23 cellular contexts compared by ENCODE assay signal in genomic region chr5:107516452-107517184, GRCh38.
DNase-seq lines count a peak whose midpoint lies in the region; FAIRE-seq and TF ChIP-seq lines count a peak whose summit lies in the region.
"Had no signal": no experiment of that assay in that cellular context is flagged by ENCODE, and none has a peak within 500 bp of the region (broad histone marks: within the 10 kb centered on the region; RNA-seq: fewer than 3 reads in every experiment).

No MANE protein-coding gene starts in this region.

- no peak overlapping the region for H2AFZ ChIP-seq in astrocyte (ENCODE audit: low read depth, low read length)
- no peak overlapping the region for H2AFZ ChIP-seq in neuronal stem cell (ENCODE audit: low read length)

- H3K4me1 Mint-ChIP-seq in astrocyte (ENCODE audit: low read depth, unreplicated experiment) = peaks cover 56% of the 10 kb centered on the region
- H3K4me1 Mint-ChIP-seq in mesothelial cell of epicardium = peaks cover 53% of the 10 kb centered on the region
- H3K4me1 Mint-ChIP-seq: activated CD4-positive, alpha-beta T cell treated with anti-CD3 and anti-CD28 coated beads, Interleukin-2, amount 10 ng/mL, durations not matched to agents 24 days and 14 days; activated naive CD8-positive, alpha-beta T cell treated with anti-CD3 and anti-CD28 coated beads, Interleukin-2, amount 10 ng/mL, durations not matched to agents 7 days and 5 days had no signal

- H3K9me3 Mint-ChIP-seq in astrocyte (ENCODE audit: unreplicated experiment) (no peaks in the 10 kb centered on the region), mesothelial cell of epicardium (peaks cover 5% of the 10 kb centered on the region)
- H3K9me3 Mint-ChIP-seq: activated CD4-positive, alpha-beta T cell treated with anti-CD3 and anti-CD28 coated beads, Interleukin-2, amount 10 ng/mL, durations not matched to agents 24 days and 14 days; activated T-cell treated with anti-CD3 and anti-CD28 coated beads, Interleukin-2, amount 50 U/mL, for 24 hours; stimulated activated effector memory CD8-positive, alpha-beta T cell treated with anti-CD3 and anti-CD28 coated beads, Interleukin-12 subunit alpha, Interleukin-12 subunit beta, amount 100 ng/mL, for 72 hours had no signal

- H3K23ac ChIP-seq in neuronal stem cell (ENCODE audit: low read depth, low read length, poor library complexity) = no peak overlapping the region

- FAIRE-seq in astrocyte (lab: Jason Lieb, UNC) (no peak), GM12891 (lab: Jason Lieb, UNC) (no peak), HTR-8/SVneo (lab: Jason Lieb, UNC) (no peak)
- FAIRE-seq: GM12878, keratinocyte had no signal

- H3K27ac ChIP-seq in astrocyte (ENCODE audit: low read depth, low read length) (no peak overlapping the region), neuronal stem cell (replicated peaks; ENCODE audit: low read length) (no peak overlapping the region)
- H3K27ac ChIP-seq: ovary had no signal

- H3K4me2 ChIP-seq in astrocyte (ENCODE audit: low read length) = no peak overlapping the region
- H3K4me2 ChIP-seq in neuronal stem cell (ENCODE audit: insufficient read depth, low read length, poor library complexity, severe bottlenecking) = no peak overlapping the region

- H3K4me3 ChIP-seq in astrocyte (ENCODE audit: insufficient read depth, low read depth, low read length) (no peak overlapping the region), lower leg skin (ENCODE audit: low read depth, poor library complexity, severe bottlenecking) (no peak overlapping the region), neuronal stem cell (ENCODE audit: low read length in 2 of 2) (no peak overlapping the region)
- H3K4me3 ChIP-seq: GM12878, MG63, ovary had no signal

- H2BK15ac ChIP-seq in neuronal stem cell (ENCODE audit: low read length) = no peak overlapping the region

- H3K18ac ChIP-seq in neuronal stem cell (ENCODE audit: low read length) = no peak overlapping the region

- H3K4me3 Mint-ChIP-seq in astrocyte (ENCODE audit: unreplicated experiment) (no peak overlapping the region), mesothelial cell of epicardium (no peak overlapping the region)
- H3K4me3 Mint-ChIP-seq: activated CD4-positive, alpha-beta T cell treated with anti-CD3 and anti-CD28 coated beads, Interleukin-2, amount 10 ng/mL, durations not matched to agents 24 days and 14 days; activated naive CD8-positive, alpha-beta T cell treated with anti-CD3 and anti-CD28 coated beads, Interleukin-2, amount 10 ng/mL, durations not matched to agents 7 days and 5 days; activated T-cell treated with anti-CD3 and anti-CD28 coated beads, Interleukin-2, amount 50 U/mL, for 24 hours; stimulated activated effector memory CD8-positive, alpha-beta T cell treated with anti-CD3 and anti-CD28 coated beads, Interleukin-12 subunit alpha, Interleukin-12 subunit beta, amount 100 ng/mL, for 72 hours had no signal

- no peak overlapping the region for H3K14ac ChIP-seq in neuronal stem cell (ENCODE audit: low read length)

- H4K20me1 ChIP-seq in astrocyte (ENCODE audit: insufficient read depth, low read length) = no peaks in the 10 kb centered on the region

- H3K27me3 ChIP-seq in astrocyte (ENCODE audit: insufficient read depth, low read length) = no peaks in the 10 kb centered on the region
- no peaks in the 10 kb centered on the region for H3K27me3 ChIP-seq in neuronal stem cell (ENCODE audit: control insufficient read depth in 3 of 3, insufficient read depth in 3 of 3, low read depth in 1 of 3, low read length in 3 of 3)
- H3K27me3 ChIP-seq: MG63, ovary had no signal

- no peaks in the 10 kb centered on the region for H3K79me1 ChIP-seq in neuronal stem cell (ENCODE audit: low read depth, low read length)

- H2AK5ac ChIP-seq in neuronal stem cell (ENCODE audit: low read depth, low read length) = no peak overlapping the region

- no peak for TF ChIP-seq CTCF in astrocyte (IDR thresholded peaks at IDR 0.05; ENCODE audit: insufficient read depth, low read depth, low read length)
- no peak for TF ChIP-seq CTCF in mesothelial cell of epicardium (IDR thresholded peaks at IDR 0.05; ENCODE audit: unreplicated experiment)
- no peak for TF ChIP-seq CTCF in lower leg skin (IDR thresholded peaks at IDR 0.05)

- peak; percentile 24 for DNase-seq in Daoy (ENCODE audit: low read depth)
- DNase-seq in HS-5 (ENCODE audit: low read depth) = peak; percentile 9
- peak; percentile 78 for DNase-seq in astrocyte (ENCODE audit: low read depth)
- no peak for DNase-seq in mesothelial cell of epicardium (ENCODE audit: low spot score in 2 of 2, unreplicated experiment in 2 of 2)
- no peak for DNase-seq in lower leg skin (ENCODE audit: low spot score in 2 of 2)
- no peak for DNase-seq in neuronal stem cell (ENCODE audit: low spot score)
- DNase-seq in GM12891 (ENCODE audit: insufficient read length, low spot score) = no peak
- DNase-seq in HTR-8/SVneo (ENCODE audit: insufficient read length, low spot score) = no peak
- DNase-seq: activated naive CD8-positive, alpha-beta T cell treated with anti-CD3 and anti-CD28 coated beads, Interleukin-2, amount 10 ng/mL, durations not matched to agents 7 days and 5 days; activated T-cell treated with anti-CD3 and anti-CD28 coated beads, Interleukin-2, amount 50 U/mL, for 24 hours; C1 segment of cervical spinal cord; cerebellar nuclear complex; DMS79; head of caudate nucleus; MG63; NCI-H2029; NCI-H69; ovary; trophoblast cell had no signal

- intact Hi-C loops in lower leg skin (cut with DNase I; ENCODE audit: low total_unique reads) = no loop called here

- 71 to 79% methylated on average over 3 of the region's 3 CpGs for whole genome bisulfite sequencing in lower leg skin, 2 donors
- no CpG with 5 or more reads among the region's 3 CpGs for WGBS in neuronal stem cell (ENCODE audit: extremely low coverage in 2 of 2, insufficient read length in 2 of 2, insufficient replicate concordance in 1 of 2), 2 donors

- H3K36me3 ChIP-seq in astrocyte (ENCODE audit: insufficient read depth, low read length) = no peaks in the 10 kb centered on the region
- peaks cover 0 to 13% of the 10 kb centered on the region in 2 donors for H3K36me3 ChIP-seq in neuronal stem cell (replicated peaks in 1 of 2; ENCODE audit: control insufficient read depth in 2 of 2, insufficient read depth in 2 of 2, low read length in 2 of 2)
- H3K36me3 ChIP-seq: MG63, ovary had no signal

- H2BK5ac ChIP-seq in neuronal stem cell (ENCODE audit: low read length) = no peak overlapping the region

- H4K8ac ChIP-seq in neuronal stem cell (ENCODE audit: low read depth, low read length) = no peak overlapping the region

- TF ChIP-seq POLR2A in lower leg skin (IDR thresholded peaks at IDR 0.05) = no peak
- no peak for TF ChIP-seq POLR2A in GM12891 (IDR thresholded peaks at IDR 0.05; ENCODE audit: low read depth, low read length)

- H3K9ac ChIP-seq in astrocyte (ENCODE audit: low read length) = no peak overlapping the region
- H3K9ac ChIP-seq in neuronal stem cell (ENCODE audit: low read depth, low read length, poor library complexity) = no peak overlapping the region

- no peak overlapping the region for H2BK120ac ChIP-seq in neuronal stem cell (ENCODE audit: low read depth, low read length)

- no peaks in the 10 kb centered on the region for H3K27me3 Mint-ChIP-seq in astrocyte (ENCODE audit: low read depth, unreplicated experiment)
- H3K27me3 Mint-ChIP-seq in mesothelial cell of epicardium (ENCODE audit: low read depth) = no peaks in the 10 kb centered on the region

- H3K79me2 ChIP-seq in astrocyte (ENCODE audit: insufficient read depth, low read length) = no peaks in the 10 kb centered on the region

- H3K36me3 Mint-ChIP-seq in astrocyte (ENCODE audit: low read depth, unreplicated experiment) = no peaks in the 10 kb centered on the region
- H3K36me3 Mint-ChIP-seq in mesothelial cell of epicardium = peaks cover 4% of the 10 kb centered on the region
- H3K36me3 Mint-ChIP-seq: activated naive CD8-positive, alpha-beta T cell treated with anti-CD3 and anti-CD28 coated beads, Interleukin-2, amount 10 ng/mL, durations not matched to agents 7 days and 5 days; stimulated activated effector memory CD8-positive, alpha-beta T cell treated with anti-CD3 and anti-CD28 coated beads, Interleukin-12 subunit alpha, Interleukin-12 subunit beta, amount 100 ng/mL, for 72 hours had no signal

- H3K4ac ChIP-seq in neuronal stem cell (ENCODE audit: low read length) = no peak overlapping the region

- H3K27ac Mint-ChIP-seq in astrocyte (ENCODE audit: unreplicated experiment) (no peak overlapping the region), mesothelial cell of epicardium (peak overlapping the region; percentile 1)
- H3K27ac Mint-ChIP-seq: activated CD4-positive, alpha-beta T cell treated with anti-CD3 and anti-CD28 coated beads, Interleukin-2, amount 10 ng/mL, durations not matched to agents 24 days and 14 days; activated naive CD8-positive, alpha-beta T cell treated with anti-CD3 and anti-CD28 coated beads, Interleukin-2, amount 10 ng/mL, durations not matched to agents 7 days and 5 days; activated T-cell treated with anti-CD3 and anti-CD28 coated beads, Interleukin-2, amount 50 U/mL, for 24 hours; stimulated activated effector memory CD8-positive, alpha-beta T cell treated with anti-CD3 and anti-CD28 coated beads, Interleukin-12 subunit alpha, Interleukin-12 subunit beta, amount 100 ng/mL, for 72 hours had no signal

- no peak overlapping the region for H4K91ac ChIP-seq in neuronal stem cell (ENCODE audit: low read depth, low read length, poor library complexity)

- H3K9me3 ChIP-seq in astrocyte (ENCODE audit: insufficient read depth, low read depth, low read length) (no peaks in the 10 kb centered on the region), neuronal stem cell (replicated peaks in 1 of 2; ENCODE audit: control insufficient read depth in 2 of 2, insufficient read depth in 1 of 2, low read depth in 1 of 2, low read length in 2 of 2) (no peaks in the 10 kb centered on the region)
- H3K9me3 ChIP-seq: MG63, ovary had no signal

- no peak overlapping the region for H2BK12ac ChIP-seq in neuronal stem cell (ENCODE audit: low read length)

- peaks cover 9% of the 10 kb centered on the region for H3K4me1 ChIP-seq in astrocyte (ENCODE audit: insufficient read depth, low read length)
- peaks cover 27 to 62% of the 10 kb centered on the region in 2 donors for H3K4me1 ChIP-seq in neuronal stem cell (ENCODE audit: control insufficient read depth in 2 of 2, insufficient read depth in 1 of 2, low read depth in 1 of 2, low read length in 2 of 2)

TF ChIP-seq in GM12891, 5 proteins besides CTCF, POLR2A, EP300 and RAD21:
- TF ChIP-seq TAF1 (IDR thresholded peaks at IDR 0.05; ENCODE audit: low read depth, low read length) (no peak), SPI1 (IDR thresholded peaks at IDR 0.05; ENCODE audit: low read depth, low read length) (no peak), PAX5 (IDR thresholded peaks at IDR 0.05; ENCODE audit: insufficient read depth, low read length, severe bottlenecking) (no peak), POLR2AphosphoS5 (IDR thresholded peaks at IDR 0.05; ENCODE audit: low read depth, low read length) (no peak), POU2F2 (IDR thresholded peaks at IDR 0.05; ENCODE audit: low read depth, low read length) (no peak)
TF ChIP-seq in GM12891: peak in this region for 0.

Comparison
In these comparisons a context has a peak if more than half of its experiments do, and no peak if none do; other contexts are left out.
1. DNase-seq: peak in Daoy (single experiment), HS-5 (single experiment) and astrocyte (single experiment); none in mesothelial cell of epicardium (0 of 2), lower leg skin (0 of 2), neuronal stem cell (single experiment), GM12891 (single experiment) and HTR-8/SVneo (single experiment).